ENCODE assay signal across 8 cellular contexts in the genomic region with DNA sequence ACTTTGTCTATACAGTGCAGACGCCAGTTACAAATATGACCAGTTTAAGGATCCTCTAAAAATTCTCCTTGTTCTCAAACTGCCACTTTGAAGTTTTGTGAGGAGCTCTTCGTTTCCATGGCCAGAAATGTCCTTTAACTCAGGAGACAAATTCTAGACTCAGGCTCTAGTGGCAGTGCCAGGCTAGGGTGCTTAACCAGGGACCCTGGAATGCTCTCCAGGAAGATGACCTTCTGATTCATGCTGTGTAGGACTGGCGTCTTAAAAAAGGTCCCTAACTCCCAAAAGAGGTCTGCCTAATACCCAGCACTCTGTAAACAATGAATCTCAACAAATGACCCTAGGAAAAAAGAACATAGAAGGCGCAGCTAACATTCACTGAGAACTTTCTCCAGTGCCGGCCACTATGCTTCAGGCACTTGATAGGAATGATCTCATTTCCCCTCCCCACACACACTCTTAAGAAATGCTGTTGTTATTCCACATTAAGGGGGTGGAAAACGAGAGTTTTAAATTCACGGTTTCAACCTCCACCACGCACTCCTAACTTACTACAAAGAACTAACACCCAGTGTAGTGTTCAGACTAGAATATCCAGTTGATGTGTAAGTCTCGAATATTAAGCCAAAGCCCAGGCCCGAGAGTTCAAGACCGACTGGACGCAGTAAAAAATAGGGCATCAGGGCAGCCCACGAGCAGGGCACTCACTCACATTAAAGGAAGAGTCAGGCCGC. TPM values are rescaled to one million over a fixed set of nuclear protein-coding genes. Genes with fewer than 3 reads are reported as not detected.
DNase-seq lines count a peak whose midpoint lies in the region; ATAC-seq and TF ChIP-seq lines count a peak whose summit lies in the region.

No MANE protein-coding gene starts in this region.

- POLR2A ChIA-PET in AG04450 (lab: Yijun Ruan, JAX) = interaction anchor here (0.6 to 3.6 kb wide), 11 partner anchors 9 to 1004 kb away, joined by 3 to 28 read pairs (median 4); partner anchors contain the start of gene TAF6L

- DNase-seq in AG04450 (ENCODE audit: low read depth, low spot score) = no peak
- DNase-seq in hypothalamus (lab: John Stamatoyannopoulos, UW) = no peak

- peaks cover 29% of the 10 kb centered on the region for H3K79me2 ChIP-seq in OCI-LY3 (ENCODE audit: low read length)

- H3K9me3 ChIP-seq in AG04450 (ENCODE audit: control insufficient read depth, insufficient read depth, low read length) = no peaks in the 10 kb centered on the region
- no peaks in the 10 kb centered on the region for H3K9me3 ChIP-seq in OCI-LY3 (ENCODE audit: insufficient read depth, low read length)
- no peaks in the 10 kb centered on the region for H3K9me3 ChIP-seq in mucosa of rectum (ENCODE audit: control insufficient read depth in 2 of 2, low read length in 2 of 2)

- peak overlapping the region; percentile 89 for H3K27ac Mint-ChIP-seq in dendritic cell treated with granulocyte-macrophage colony-stimulating factor and Interleukin-4, amounts not matched to agents 40 ng/mL and 50 ng/mL, for 4 days

- H3K4me1 ChIP-seq in OCI-LY3 (ENCODE audit: low read length) = peaks cover 35% of the 10 kb centered on the region
- peaks cover 9 to 19% of the 10 kb centered on the region in 2 donors for H3K4me1 ChIP-seq in mucosa of rectum (ENCODE audit: control insufficient read depth in 2 of 2, insufficient read depth in 2 of 2, low read length in 2 of 2)

- no peaks in the 10 kb centered on the region for H3K9me3 Mint-ChIP-seq in dendritic cell treated with granulocyte-macrophage colony-stimulating factor and Interleukin-4, amounts not matched to agents 40 ng/mL and 50 ng/mL, for 4 days

- H3K4me3 ChIP-seq in AG04450 (ENCODE audit: low read depth, low read length) (peak overlapping the region; percentile 96), OCI-LY3 (ENCODE audit: low read length) (peak overlapping the region; percentile 79), mucosa of rectum (ENCODE audit: low read length in 2 of 2) (peak overlapping the region; percentile 88 to 92)

- peak overlapping the region; percentile 83 for H3K4me3 Mint-ChIP-seq in dendritic cell treated with granulocyte-macrophage colony-stimulating factor and Interleukin-4, amounts not matched to agents 40 ng/mL and 50 ng/mL, for 4 days

- peaks cover 12% of the 10 kb centered on the region for H4K20me1 ChIP-seq in OCI-LY3 (ENCODE audit: insufficient read depth, low read length)

- CTCF ChIA-PET in AG04450 (lab: Charles Lee) = interaction anchor here (2.5 kb wide), 1 partner anchor 18 kb away, joined by 21 read pairs; the partner anchor contains the start of gene TMEM179B

- peak overlapping the region; percentile 91 for H3K4me2 ChIP-seq in OCI-LY3 (ENCODE audit: low read length)

- intact Hi-C loops in dendritic cell treated with granulocyte-macrophage colony-stimulating factor and Interleukin-4, amounts not matched to agents 40 ng/mL and 50 ng/mL, for 4 days (cut with micrococcal nuclease) = loop anchor here (2.0 kb wide), 2 partner anchors 18 to 36 kb away; partner anchors contain the start of gene TMEM179B

- peaks cover 68% of the 10 kb centered on the region for H3K36me3 Mint-ChIP-seq in dendritic cell treated with granulocyte-macrophage colony-stimulating factor and Interleukin-4, amounts not matched to agents 40 ng/mL and 50 ng/mL, for 4 days (ENCODE audit: low read depth)

- H3K4me1 Mint-ChIP-seq in dendritic cell treated with granulocyte-macrophage colony-stimulating factor and Interleukin-4, amounts not matched to agents 40 ng/mL and 50 ng/mL, for 4 days (ENCODE audit: low read depth) = peaks cover 61% of the 10 kb centered on the region

- ATAC-seq in GM19438 (IDR thresholded peaks at IDR 0.05; ENCODE audit: low read depth, unreplicated experiment) (peak; percentile 5), HG03159 (IDR thresholded peaks at IDR 0.05; ENCODE audit: unreplicated experiment) (no peak), HG03521 (IDR thresholded peaks at IDR 0.05; ENCODE audit: unreplicated experiment) (no peak)

- no peak overlapping the region for H2AFZ ChIP-seq in OCI-LY3 (ENCODE audit: low read depth, low read length)

- H3K36me3 ChIP-seq in OCI-LY3 (replicated peaks; ENCODE audit: low read depth, low read length) (peaks cover 40% of the 10 kb centered on the region), mucosa of rectum (ENCODE audit: control insufficient read depth in 2 of 2, insufficient read depth in 2 of 2, low read length in 2 of 2) (peaks cover 31 to 39% of the 10 kb centered on the region in 2 donors)

- H3K27ac ChIP-seq in AG04450 (ENCODE audit: low read depth, low read length) (peak overlapping the region; percentile 81), OCI-LY3 (ENCODE audit: low read length) (peak overlapping the region; percentile 36), mucosa of rectum (ENCODE audit: low read depth in 2 of 2, low read length in 2 of 2) (peak overlapping the region; percentile 82 to 94)

- TF ChIP-seq CTCF in AG04450 (IDR thresholded peaks at IDR 0.05; ENCODE audit: low read depth, low read length) (no peak), OCI-LY3 (IDR thresholded peaks at IDR 0.05; ENCODE audit: low read depth, low read length) (no peak)

- H3K27me3 ChIP-seq in AG04450 (ENCODE audit: control insufficient read depth, insufficient read depth, low read length) = no peaks in the 10 kb centered on the region
- no peaks in the 10 kb centered on the region for H3K27me3 ChIP-seq in OCI-LY3 (ENCODE audit: low read depth, low read length)
- no peaks in the 10 kb centered on the region for H3K27me3 ChIP-seq in mucosa of rectum (ENCODE audit: control insufficient read depth in 2 of 2, insufficient read depth in 2 of 2, low read length in 2 of 2)

- H3K27me3 Mint-ChIP-seq in dendritic cell treated with granulocyte-macrophage colony-stimulating factor and Interleukin-4, amounts not matched to agents 40 ng/mL and 50 ng/mL, for 4 days = no peaks in the 10 kb centered on the region

- H3K9ac ChIP-seq in OCI-LY3 (ENCODE audit: low read length) = peak overlapping the region; percentile 89
- peak overlapping the region; percentile 89 to 94 for H3K9ac ChIP-seq in mucosa of rectum (ENCODE audit: low read depth in 1 of 2, low read length in 2 of 2)

RNA-seq across cellular contexts. Expression of gene NXF1, which starts 0.8 kb away (rescaled TPM):
- 48.9 and 66.1 TPM in 2 replicates for polyA plus RNA-seq in AG04450 (2011; rRNA removed)
- 38.3 and 45.0 TPM in 2 replicates for polyA minus RNA-seq in AG04450 (2011; rRNA and poly(A)+ RNA removed)

RNA-seq across cellular contexts. Expression of gene TMEM223, which starts 12.7 kb away (rescaled TPM):
- polyA plus RNA-seq in AG04450 (2011; rRNA removed) = 12.3 and 13.5 TPM in 2 replicates
- 5.0 and 5.1 TPM in 2 replicates for polyA minus RNA-seq in AG04450 (2011; rRNA and poly(A)+ RNA removed)

RNA-seq across cellular contexts. Expression of gene TMEM179B, which starts 17.3 kb away (rescaled TPM):
- 51.7 and 63.8 TPM in 2 replicates for polyA plus RNA-seq in AG04450 (2011; rRNA removed)
- 53.0 and 70.3 TPM in 2 replicates for polyA minus RNA-seq in AG04450 (2011; rRNA and poly(A)+ RNA removed)

RNA-seq across cellular contexts. Expression of gene STX5, which starts 27.4 kb away (rescaled TPM):
- 51.7 and 52.1 TPM in 2 replicates for polyA plus RNA-seq in AG04450 (2011; rRNA removed)
- polyA minus RNA-seq in AG04450 (2011; rRNA and poly(A)+ RNA removed) = 62.7 and 72.0 TPM in 2 replicates

RNA-seq across cellular contexts. Expression of gene TEX54, which starts 28.2 kb away (rescaled TPM):
- not detected in 2 replicates for polyA plus RNA-seq in AG04450 (2011; rRNA removed)
- not detected in 2 replicates for polyA minus RNA-seq in AG04450 (2011; rRNA and poly(A)+ RNA removed)

Comparison
In these comparisons a context has a peak if more than half of its experiments do, and no peak if none do; other contexts are left out.
1. H3K27ac ChIP-seq: peak in every context shown above with its lines; median percentile 88 in mucosa of rectum; 81 in AG04450; 36 in OCI-LY3.